ENCODE assay signal across 8 cellular contexts in the genomic region with DNA sequence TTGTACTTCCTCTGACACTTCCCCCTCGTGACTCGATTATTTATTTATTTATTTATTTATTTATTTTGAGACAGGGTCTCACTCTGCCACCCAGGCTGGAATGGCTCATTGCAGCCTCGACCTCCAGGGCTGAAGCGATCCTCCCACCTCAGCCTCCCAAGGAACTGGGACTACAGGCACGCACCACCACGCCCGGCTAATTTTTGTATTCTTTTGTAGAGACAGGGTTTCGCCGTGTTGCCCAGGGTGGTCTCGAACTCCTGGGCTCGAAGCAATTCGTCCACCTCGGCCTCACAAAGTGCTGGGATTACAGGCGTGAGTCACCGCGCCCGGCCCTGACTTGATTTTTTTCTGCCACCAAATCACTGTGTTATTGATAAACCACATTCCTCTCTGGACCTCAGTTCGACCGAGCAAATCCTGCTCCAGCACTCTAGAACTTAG. TPM values are rescaled to one million over a fixed set of nuclear protein-coding genes. Genes with fewer than 3 reads are reported as not detected.
DNase-seq lines count a peak whose midpoint lies in the region; ATAC-seq and TF ChIP-seq lines count a peak whose summit lies in the region.

No MANE protein-coding gene starts in this region.

- H3K36me3 Mint-ChIP-seq in nephron progenitor cell (ENCODE audit: low read depth), result peaks cover 51% of the 10 kb centered on the region

- H2BK15ac ChIP-seq in IMR-90 (ENCODE audit: low read depth, low read length), result peak overlapping the region; percentile 99

- H3K27me3 ChIP-seq in IMR-90 (ENCODE audit: control insufficient read depth, insufficient read depth, low read length), result no peaks in the 10 kb centered on the region

- H2BK5ac ChIP-seq in IMR-90 (ENCODE audit: low read depth, low read length, poor library complexity, severe bottlenecking), result peak overlapping the region; percentile 99

- in situ Hi-C loops in IMR-90 (cut with MboI; ENCODE audit: low sequenced_read_pairs), result no loop called here

- H3K79me1 ChIP-seq in IMR-90 (ENCODE audit: low read depth in 1 of 2, low read length in 2 of 2), result peaks cover 13 to 62% of the 10 kb centered on the region in 2 experiments; a peak in 3 of 4 replicates

- peaks cover 84% of the 10 kb centered on the region for H3K4me1 Mint-ChIP-seq in nephron progenitor cell

- H2AK9ac ChIP-seq in IMR-90 (replicated peaks; ENCODE audit: low read depth, low read length, poor library complexity), result peak overlapping the region; percentile 97

- ATAC-seq in IMR-90 (ENCODE audit: low read depth) (no peak), GM18870 (IDR thresholded peaks at IDR 0.05; ENCODE audit: unreplicated experiment) (no peak)

- peak overlapping the region; percentile 87 for H2AFZ ChIP-seq in IMR-90 (replicated peaks; ENCODE audit: low read length, poor library complexity)

- peak overlapping the region; percentile 96 for H4K91ac ChIP-seq in IMR-90 (ENCODE audit: insufficient read depth, low read depth, low read length)

- dilution Hi-C loops in IMR-90 (cut with HindIII; ENCODE audit: low sequenced_read_pairs, unreplicated experiment), result no loop called here

- peaks cover 45% of the 10 kb centered on the region for H3K36me3 ChIP-seq in IMR-90 (ENCODE audit: control insufficient read depth, insufficient read depth, low read length)

- intact Hi-C loops in IMR-90 (cut with micrococcal nuclease), result no loop called here

- peak overlapping the region; percentile 99 for H3K27ac Mint-ChIP-seq in nephron progenitor cell

- peak overlapping the region; percentile 99 for H3K4ac ChIP-seq in IMR-90 (ENCODE audit: low read depth, low read length)

- TF ChIP-seq CTCF in C4-2B (conservative IDR thresholded peaks at IDR 0.05) (no peak), IMR-90 (conservative IDR thresholded peaks at IDR 0.05; ENCODE audit: low read depth, low read length) (no peak), coronary artery (IDR thresholded peaks at IDR 0.05) (no peak), nephron progenitor cell (IDR thresholded peaks at IDR 0.05) (no peak)

- peak overlapping the region; percentile 96 for H3K56ac ChIP-seq in IMR-90 (ENCODE audit: extremely low read depth, insufficient read depth, low read length)

- peaks cover 52% of the 10 kb centered on the region for H4K20me1 ChIP-seq in IMR-90 (ENCODE audit: insufficient read depth, low read length)

- peak overlapping the region; percentile 92 for H3K4me2 ChIP-seq in IMR-90 (ENCODE audit: low read depth, low read length)

- H3K9me1 ChIP-seq in IMR-90 (ENCODE audit: insufficient read depth, low read length), result peaks cover 15% of the 10 kb centered on the region; the same call in 1 of the 2 replicates

- H4K5ac ChIP-seq in IMR-90 (ENCODE audit: low read depth, low read length), result peak overlapping the region; percentile 97

- H2BK120ac ChIP-seq in IMR-90 (ENCODE audit: low read depth, low read length), result peak overlapping the region; percentile 96

- peaks cover 13% of the 10 kb centered on the region for H3K4me1 ChIP-seq in IMR-90 (ENCODE audit: control insufficient read depth, insufficient read depth, low read length)

- TF ChIP-seq RAD21 in IMR-90 (IDR thresholded peaks at IDR 0.05; ENCODE audit: low read length), result no peak

- H2AK5ac ChIP-seq in IMR-90 (ENCODE audit: low read depth, low read length), result peak overlapping the region; percentile 100

- DNase-seq in IMR-90 (no peak), coronary artery (ENCODE audit: low spot score) (no peak), nephron progenitor cell (no peak), inferior parietal cortex (ENCODE audit: extremely low spot score) (no peak), NCI-H1930 (lab: John Stamatoyannopoulos, UW) (no peak)
- no peak for DNase-seq in activated CD8-positive, alpha-beta memory T cell treated with anti-CD3 and anti-CD28 coated beads, Interleukin-2, amount 50 U/mL, for 48 hours

- peak overlapping the region; percentile 98 for H3K18ac ChIP-seq in IMR-90 (ENCODE audit: low read depth, low read length)

- peak overlapping the region; percentile 74 for H3K9ac ChIP-seq in IMR-90 (ENCODE audit: low read depth, low read length)

- H4K8ac ChIP-seq in IMR-90 (ENCODE audit: low read depth in 2 of 2, low read length in 2 of 2), result peak overlapping the region; percentile 92 to 94

- H3K14ac ChIP-seq in IMR-90 (replicated peaks; ENCODE audit: low read depth, low read length), result peak overlapping the region; percentile 89

- H3K4me3 ChIP-seq in IMR-90 (ENCODE audit: insufficient read depth, low read depth, low read length) (peak overlapping the region; percentile 22), coronary artery (peak overlapping the region; percentile 96)

- no peaks in the 10 kb centered on the region for H3K9me3 Mint-ChIP-seq in nephron progenitor cell

- no peaks in the 10 kb centered on the region for H3K9me3 ChIP-seq in IMR-90 (ENCODE audit: control insufficient read depth, insufficient read depth, low read length)

- no TSS peak for BruUV-seq in IMR-90 (replicated peaks; lab: Mats Ljungman, UMichigan)

- CTCF ChIA-PET in IMR-90 (lab: Yijun Ruan, JAX), result interaction anchor here (0.9 to 1.0 kb wide), 2 partner anchors 26 to 51 kb away, joined by 3 to 4 read pairs; no protein-coding TSS in a partner anchor

- POLR2A ChIA-PET in IMR-90 (lab: Charles Lee; ENCODE audit: unreplicated experiment), result interaction anchor here (0.6 to 1.5 kb wide), 4 partner anchors 8 to 233 kb away, joined by 3 to 6 read pairs (median 3); no protein-coding TSS in a partner anchor

- H3K23ac ChIP-seq in IMR-90 (ENCODE audit: low read depth, low read length), result peak overlapping the region; percentile 95

- 22% methylated on average over 12 of the region's 19 CpGs; no CpG with 5 or more reads in 1 of the 2 experiments for WGBS in IMR-90 (ENCODE audit: extremely low coverage in 2 of 2, insufficient read length in 1 of 2), 2 experiments

- peak overlapping the region; percentile 98 for H3K27ac ChIP-seq in C4-2B
- peak overlapping the region; percentile 98 for H3K27ac ChIP-seq in IMR-90 (ENCODE audit: insufficient read depth, low read length)
- peak overlapping the region; percentile 90 to 94 for H3K27ac ChIP-seq in coronary artery

- H2BK20ac ChIP-seq in IMR-90 (ENCODE audit: low read depth, low read length), result peak overlapping the region; percentile 91

- no peak for TF ChIP-seq POLR2A in IMR-90 (IDR thresholded peaks at IDR 0.05; ENCODE audit: low read depth, low read length)

- peaks cover 8% of the 10 kb centered on the region for H3K27me3 Mint-ChIP-seq in nephron progenitor cell (ENCODE audit: low read depth, poor library complexity)

- peak overlapping the region; percentile 100 for H3K4me3 Mint-ChIP-seq in nephron progenitor cell

TF ChIP-seq in IMR-90, 13 proteins besides CTCF, POLR2A, EP300 and RAD21:
- TF ChIP-seq RCOR1 (IDR thresholded peaks at IDR 0.05; ENCODE audit: insufficient replicate concordance, low read length) (no peak), CEBPB (IDR thresholded peaks at IDR 0.05; ENCODE audit: low read depth, low read length) (no peak), FOS (IDR thresholded peaks at IDR 0.05; ENCODE audit: low read depth, low read length) (peak; percentile 31; the same call in 1 of the 2 replicates)
TF ChIP-seq in IMR-90: peak in this region for 1.

RNA-seq across cellular contexts. Expression of gene RPL23A, which starts 0.8 kb away (rescaled TPM):
- total RNA-seq in IMR-90 (2012; rRNA removed), result 572 and 596 TPM in 2 replicates
- polyA plus RNA-seq in IMR-90 (2012; rRNA removed), result 958 and 1,004 TPM in 2 replicates
- 180 and 421 TPM in 2 replicates for polyA plus RNA-seq in IMR-90 (2012; cell fraction: cytosol; rRNA removed)
- polyA plus RNA-seq in IMR-90 (2012; cell fraction: nucleus; rRNA removed; ENCODE audit: low replicate concordance), result 47.7 and 402 TPM in 2 replicates

RNA-seq across cellular contexts. Expression of gene RAB34, which starts 1.3 kb away (rescaled TPM):
- total RNA-seq in IMR-90 (2012; rRNA removed), result 304 and 351 TPM in 2 replicates
- 374 and 387 TPM in 2 replicates for polyA plus RNA-seq in IMR-90 (2012; rRNA removed)
- 274 and 575 TPM in 2 replicates for polyA plus RNA-seq in IMR-90 (2012; cell fraction: cytosol; rRNA removed)
- 417 and 521 TPM in 2 replicates for polyA plus RNA-seq in IMR-90 (2012; cell fraction: nucleus; rRNA removed; ENCODE audit: low replicate concordance)

RNA-seq across cellular contexts. Expression of gene TLCD1, which starts 7.0 kb away (rescaled TPM):
- 3.6 and 3.9 TPM in 2 replicates for total RNA-seq in IMR-90 (2012; rRNA removed)
- polyA plus RNA-seq in IMR-90 (2012; rRNA removed), result 8.7 and 9.3 TPM in 2 replicates
- 5.9 and 14.1 TPM in 2 replicates for polyA plus RNA-seq in IMR-90 (2012; cell fraction: cytosol; rRNA removed)
- 3.7 and 5.6 TPM in 2 replicates for polyA plus RNA-seq in IMR-90 (2012; cell fraction: nucleus; rRNA removed; ENCODE audit: low replicate concordance)

RNA-seq across cellular contexts. Expression of gene PROCA1, which starts 7.3 kb away (rescaled TPM):
- 0.28 and 0.36 TPM in 2 replicates for total RNA-seq in IMR-90 (2012; rRNA removed)
- polyA plus RNA-seq in IMR-90 (2012; rRNA removed), result 1.7 and 3.0 TPM in 2 replicates
- 1.4 and 1.6 TPM in 2 replicates for polyA plus RNA-seq in IMR-90 (2012; cell fraction: cytosol; rRNA removed)
- 14.3 and 16.5 TPM in 2 replicates for polyA plus RNA-seq in IMR-90 (2012; cell fraction: nucleus; rRNA removed; ENCODE audit: low replicate concordance)

RNA-seq across cellular contexts. Expression of gene NEK8, which starts 9.6 kb away (rescaled TPM):
- 3.1 and 5.2 TPM in 2 replicates for total RNA-seq in IMR-90 (2012; rRNA removed)
- polyA plus RNA-seq in IMR-90 (2012; rRNA removed), result 4.1 and 4.6 TPM in 2 replicates
- 2.6 and 5.8 TPM in 2 replicates for polyA plus RNA-seq in IMR-90 (2012; cell fraction: cytosol; rRNA removed)
- 14.0 and 18.2 TPM in 2 replicates for polyA plus RNA-seq in IMR-90 (2012; cell fraction: nucleus; rRNA removed; ENCODE audit: low replicate concordance)
